In genomic region chr7:112596260-112596659, GRCh38 we compare ENCODE assay signal across 19 cellular contexts.
A peak's percentile ranks its signal among the peaks of the same experiment; 100 is the strongest.
DNase-seq lines count a peak whose midpoint lies in the region; ATAC-seq and TF ChIP-seq lines count a peak whose summit lies in the region.
"Had no signal": no experiment of that assay in that cellular context is flagged by ENCODE, and none has a peak within 500 bp of the region (broad histone marks: within the 10 kb centered on the region; RNA-seq: fewer than 3 reads in every experiment).

No MANE protein-coding gene starts in this region.

- H3K27ac ChIP-seq in foreskin keratinocyte = no peak overlapping the region
- H3K27ac ChIP-seq: colonic mucosa, lower lobe of right lung had no signal

- peak; percentile 10 for DNase-seq in HPDE6-E6E7 (ENCODE audit: extremely low spot score)
- DNase-seq in astrocyte of the cerebellum (ENCODE audit: low read depth) = peak; percentile 38
- peak in 1 of 2 donors; percentile 46 for DNase-seq in foreskin keratinocyte
- DNase-seq in NCI-H774 (lab: John Stamatoyannopoulos, UW) = no peak
- DNase-seq in WTC11 (ENCODE audit: low spot score) = no peak
- DNase-seq in activated T-cell treated with anti-CD3 and anti-CD28 coated beads, Interleukin-2, amount 50 U/mL, for 48 hours = no peak
- DNase-seq: activated CD4-positive, alpha-beta T cell treated with anti-CD3 and anti-CD28 coated beads, Interleukin-2, amount 50 U/mL, for 48 hours; activated T-cell treated with anti-CD3 and anti-CD28 coated beads, Interleukin-2, amount 50 U/mL, for 4 hours; C1 segment of cervical spinal cord; colonic mucosa; DMS53; erythroblast; IMR-90; lower lobe of right lung; NCI-H1048; right cardiac atrium had no signal

- no peak overlapping the region for H3K27ac Mint-ChIP-seq in WTC11
- H3K27ac Mint-ChIP-seq: stimulated activated effector memory CD8-positive, alpha-beta T cell treated with anti-CD3 and anti-CD28 coated beads, Interleukin-12 subunit alpha, Interleukin-12 subunit beta, amount 100 ng/mL, for 72 hours had no signal

- H3K4me3 Mint-ChIP-seq in WTC11 = no peak overlapping the region
- H3K4me3 Mint-ChIP-seq: activated T-cell treated with anti-CD3 and anti-CD28 coated beads, Interleukin-2, amount 50 U/mL, for 4 hours; neural crest cell; stimulated activated effector memory CD8-positive, alpha-beta T cell treated with anti-CD3 and anti-CD28 coated beads, Interleukin-12 subunit alpha, Interleukin-12 subunit beta, amount 100 ng/mL, for 72 hours had no signal

- no peaks in the 10 kb centered on the region for H3K4me1 Mint-ChIP-seq in WTC11
- H3K4me1 Mint-ChIP-seq: stimulated activated effector memory CD8-positive, alpha-beta T cell treated with anti-CD3 and anti-CD28 coated beads, Interleukin-12 subunit alpha, Interleukin-12 subunit beta, amount 100 ng/mL, for 72 hours had no signal

- TF ChIP-seq CTCF in astrocyte of the cerebellum (IDR thresholded peaks at IDR 0.05; ENCODE audit: low read depth, low read length, missing control alignments) = no peak
- no peak for TF ChIP-seq CTCF in foreskin keratinocyte (conservative IDR thresholded peaks at IDR 0.05)
- TF ChIP-seq CTCF in WTC11 (IDR thresholded peaks at IDR 0.05) = no peak

- ATAC-seq in foreskin keratinocyte = peak; percentile 65
- no peak for ATAC-seq in WTC11
- ATAC-seq: activated T-cell treated with anti-CD3 and anti-CD28 coated beads, Interleukin-2, amount 50 U/mL, for 4 hours; lower lobe of right lung; stimulated activated effector memory CD8-positive, alpha-beta T cell treated with anti-CD3 and anti-CD28 coated beads, Interleukin-12 subunit alpha, Interleukin-12 subunit beta, amount 100 ng/mL, for 72 hours had no signal

- H3K4me2 ChIP-seq in skeletal muscle satellite cell (ENCODE audit: low read length) = peak overlapping the region; percentile 9

- in situ Hi-C loops in astrocyte of the cerebellum (cut with HindIII; ENCODE audit: low sequenced_read_pairs) = no loop called here

- no peaks in the 10 kb centered on the region for H3K27me3 Mint-ChIP-seq in WTC11 (ENCODE audit: low read depth)

- CTCF ChIA-PET in WTC11 (lab: Charles Lee) = no interaction called here

- no peaks in the 10 kb centered on the region for H3K36me3 Mint-ChIP-seq in WTC11
- H3K36me3 Mint-ChIP-seq: stimulated activated effector memory CD8-positive, alpha-beta T cell treated with anti-CD3 and anti-CD28 coated beads, Interleukin-12 subunit alpha, Interleukin-12 subunit beta, amount 100 ng/mL, for 72 hours had no signal

- H3K9me3 Mint-ChIP-seq in WTC11 = no peaks in the 10 kb centered on the region
- H3K9me3 Mint-ChIP-seq: activated T-cell treated with anti-CD3 and anti-CD28 coated beads, Interleukin-2, amount 50 U/mL, for 4 hours; stimulated activated effector memory CD8-positive, alpha-beta T cell treated with anti-CD3 and anti-CD28 coated beads, Interleukin-12 subunit alpha, Interleukin-12 subunit beta, amount 100 ng/mL, for 72 hours had no signal

- no peaks in the 10 kb centered on the region for H3K36me3 ChIP-seq in skeletal muscle satellite cell (ENCODE audit: insufficient read depth, low read length)
- H3K36me3 ChIP-seq: colonic mucosa, lower lobe of right lung had no signal

- H3K27me3 ChIP-seq in foreskin keratinocyte (no peaks in the 10 kb centered on the region), skeletal muscle satellite cell (ENCODE audit: control insufficient read depth, insufficient read depth, low read length) (no peaks in the 10 kb centered on the region)
- H3K27me3 ChIP-seq: colonic mucosa had no signal

- POLR2A ChIA-PET in WTC11 (lab: Charles Lee) = no interaction called here

- no peak overlapping the region for H3K9ac ChIP-seq in skeletal muscle satellite cell (ENCODE audit: low read depth, low read length)

- no peaks in the 10 kb centered on the region for H3K4me1 ChIP-seq in foreskin keratinocyte
- H3K4me1 ChIP-seq in skeletal muscle satellite cell (ENCODE audit: control insufficient read depth, insufficient read depth, low read length) = peaks cover 10% of the 10 kb centered on the region
- H3K4me1 ChIP-seq: colonic mucosa, lower lobe of right lung had no signal

- H3K9me3 ChIP-seq in skeletal muscle satellite cell (replicated peaks; ENCODE audit: low read length) = no peaks in the 10 kb centered on the region
- H3K9me3 ChIP-seq: colonic mucosa, lower lobe of right lung had no signal

- H3K4me3 ChIP-seq in astrocyte of the cerebellum (ENCODE audit: low read depth, low read length) (no peak overlapping the region), skeletal muscle satellite cell (ENCODE audit: low read length) (no peak overlapping the region)
- H3K4me3 ChIP-seq: colonic mucosa, lower lobe of right lung had no signal

TF ChIP-seq in WTC11, 78 proteins besides CTCF, POLR2A, EP300 and RAD21:
- TF ChIP-seq, protein P1, sequence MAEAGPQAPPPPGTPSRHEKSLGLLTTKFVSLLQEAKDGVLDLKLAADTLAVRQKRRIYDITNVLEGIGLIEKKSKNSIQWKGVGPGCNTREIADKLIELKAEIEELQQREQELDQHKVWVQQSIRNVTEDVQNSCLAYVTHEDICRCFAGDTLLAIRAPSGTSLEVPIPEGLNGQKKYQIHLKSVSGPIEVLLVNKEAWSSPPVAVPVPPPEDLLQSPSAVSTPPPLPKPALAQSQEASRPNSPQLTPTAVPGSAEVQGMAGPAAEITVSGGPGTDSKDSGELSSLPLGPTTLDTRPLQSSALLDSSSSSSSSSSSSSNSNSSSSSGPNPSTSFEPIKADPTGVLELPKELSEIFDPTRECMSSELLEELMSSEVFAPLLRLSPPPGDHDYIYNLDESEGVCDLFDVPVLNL (CRISPR knock-in tag; IDR thresholded peaks at IDR 0.05; ENCODE audit: borderline replicate concordance, low read depth) = no peak
- TF ChIP-seq RORB (CRISPR knock-in tag; IDR thresholded peaks at IDR 0.05) = no peak
- no peak for TF ChIP-seq ZNF232 (CRISPR knock-in tag; IDR thresholded peaks at IDR 0.05)
- TF ChIP-seq, protein P2, sequence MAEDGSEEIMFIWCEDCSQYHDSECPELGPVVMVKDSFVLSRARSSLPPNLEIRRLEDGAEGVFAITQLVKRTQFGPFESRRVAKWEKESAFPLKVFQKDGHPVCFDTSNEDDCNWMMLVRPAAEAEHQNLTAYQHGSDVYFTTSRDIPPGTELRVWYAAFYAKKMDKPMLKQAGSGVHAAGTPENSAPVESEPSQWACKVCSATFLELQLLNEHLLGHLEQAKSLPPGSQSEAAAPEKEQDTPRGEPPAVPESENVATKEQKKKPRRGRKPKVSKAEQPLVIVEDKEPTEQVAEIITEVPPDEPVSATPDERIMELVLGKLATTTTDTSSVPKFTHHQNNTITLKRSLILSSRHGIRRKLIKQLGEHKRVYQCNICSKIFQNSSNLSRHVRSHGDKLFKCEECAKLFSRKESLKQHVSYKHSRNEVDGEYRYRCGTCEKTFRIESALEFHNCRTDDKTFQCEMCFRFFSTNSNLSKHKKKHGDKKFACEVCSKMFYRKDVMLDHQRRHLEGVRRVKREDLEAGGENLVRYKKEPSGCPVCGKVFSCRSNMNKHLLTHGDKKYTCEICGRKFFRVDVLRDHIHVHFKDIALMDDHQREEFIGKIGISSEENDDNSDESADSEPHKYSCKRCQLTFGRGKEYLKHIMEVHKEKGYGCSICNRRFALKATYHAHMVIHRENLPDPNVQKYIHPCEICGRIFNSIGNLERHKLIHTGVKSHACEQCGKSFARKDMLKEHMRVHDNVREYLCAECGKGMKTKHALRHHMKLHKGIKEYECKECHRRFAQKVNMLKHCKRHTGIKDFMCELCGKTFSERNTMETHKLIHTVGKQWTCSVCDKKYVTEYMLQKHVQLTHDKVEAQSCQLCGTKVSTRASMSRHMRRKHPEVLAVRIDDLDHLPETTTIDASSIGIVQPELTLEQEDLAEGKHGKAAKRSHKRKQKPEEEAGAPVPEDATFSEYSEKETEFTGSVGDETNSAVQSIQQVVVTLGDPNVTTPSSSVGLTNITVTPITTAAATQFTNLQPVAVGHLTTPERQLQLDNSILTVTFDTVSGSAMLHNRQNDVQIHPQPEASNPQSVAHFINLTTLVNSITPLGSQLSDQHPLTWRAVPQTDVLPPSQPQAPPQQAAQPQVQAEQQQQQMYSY (CRISPR knock-in tag; IDR thresholded peaks at IDR 0.05) = no peak
- TF ChIP-seq HMGXB4 (CRISPR knock-in tag; IDR thresholded peaks at IDR 0.05) = no peak
- TF ChIP-seq SMAD3 (CRISPR knock-in tag; IDR thresholded peaks at IDR 0.05; ENCODE audit: borderline replicate concordance) = no peak

Comparison
In these comparisons a context has a peak if more than half of its experiments do, and no peak if none do; other contexts are left out.
1. DNase-seq: peak in HPDE6-E6E7 (single experiment) and astrocyte of the cerebellum (single experiment); none in NCI-H774 (single experiment), WTC11 (single experiment) and activated T-cell treated with anti-CD3 and anti-CD28 coated beads, Interleukin-2, amount 50 U/mL, for 48 hours (0 of 2).